ENCODE assay signal across 8 cellular contexts in genomic region chr5:112921833-112922817, GRCh38. TPM values are rescaled to one million over a fixed set of nuclear protein-coding genes. Genes with fewer than 3 reads are reported as not detected.
A peak's percentile ranks its signal among the peaks of the same experiment; 100 is the strongest.
DNase-seq lines count a peak whose midpoint lies in the region; ATAC-seq, FAIRE-seq and TF ChIP-seq lines count a peak whose summit lies in the region.

TSS of gene REEP5 (minus strand) at chr5:112922227. CDS start at chr5:112922190, 37 bp downstream.

- H3K9me3 ChIP-seq in BLaER1 (no peaks in the 10 kb centered on the region), right lobe of liver (no peaks in the 10 kb centered on the region)

- H3K36me3 ChIP-seq in BLaER1 (peaks cover 29% of the 10 kb centered on the region), right lobe of liver (peaks cover 0 to 18% (median 7%) of the 10 kb centered on the region in 4 donors)

- H3K27me3 ChIP-seq in BLaER1 (no peaks in the 10 kb centered on the region), right lobe of liver (no peaks in the 10 kb centered on the region)

- H3K4me3 ChIP-seq in BLaER1 (peak within 1 kb of the TSS; percentile 99), right lobe of liver (peak within 1 kb of the TSS; percentile 97 to 99 (median 98))

- DNase-seq in GM19239 (ENCODE audit: insufficient read length, low spot score) (peak; percentile 62), NCI-H526 treated with DMSO at 0.1 percent for 48 hours (lab: John Stamatoyannopoulos, UW) (peak; percentile 59), dermis blood vessel endothelial cell (peak; percentile 87), right lobe of liver (peak; percentile 91 to 92 (median 91))
- DNase-seq in activated CD4-positive, alpha-beta T cell treated with anti-CD3 and anti-CD28 coated beads, Interleukin-2, amount 50 U/mL, for 4 hours: peak; percentile 74 to 75
- DNase-seq in stimulated activated CD4-positive, alpha-beta T cell treated with anti-CD3 and anti-CD28 coated beads, Interleukin-4, amount 100 ng/mL, for 48 hours (ENCODE audit: low read depth in 2 of 2): peak; percentile 77 to 81

- peak; percentile 52 for FAIRE-seq in GM19239 (lab: Jason Lieb, UNC)

- WGBS in right lobe of liver (ENCODE audit: insufficient coverage, low coverage, low lambda C conversion rate, missing lambda C conversion rate): 1% methylated on average over 18 of the region's 80 CpGs

- peak within 1 kb of the TSS; percentile 90 for H3K4me2 ChIP-seq in BLaER1

- peak within 1 kb of the TSS; percentile 95 for H3K27ac ChIP-seq in BLaER1
- H3K27ac ChIP-seq in right lobe of liver: peak within 1 kb of the TSS; percentile 94 to 97 (median 95)

- H4K20me1 ChIP-seq in BLaER1: peaks cover 38% of the 10 kb centered on the region

- intact Hi-C loops in right lobe of liver (cut with DNase I): loop anchor here in 1 of 2 donors (10.0 kb wide), 1 partner anchor 67 kb away; no protein-coding TSS in a partner anchor

- H3K4me1 ChIP-seq in BLaER1: peaks cover 78% of the 10 kb centered on the region
- peaks cover 0 to 22% (median 8%) of the 10 kb centered on the region in 4 donors for H3K4me1 ChIP-seq in right lobe of liver

- peak within 1 kb of the TSS; percentile 95 for H3K9ac ChIP-seq in BLaER1

- ATAC-seq in HG03457 (IDR thresholded peaks at IDR 0.05; ENCODE audit: unreplicated experiment) (peak; percentile 49), right lobe of liver (peak; percentile 90 to 95 (median 92))

- TF ChIP-seq POLR2A in right lobe of liver (IDR thresholded peaks at IDR 0.05): peak; percentile 96

- TF ChIP-seq CTCF in right lobe of liver (IDR thresholded peaks at IDR 0.05): peak; percentile 77 to 94 (median 84)

RNA-seq across cellular contexts. Expression of gene REEP5, which starts in this region (rescaled TPM):
- 40.7 and 50.8 TPM in 2 replicates for total RNA-seq in dermis blood vessel endothelial cell
- 10 to 100 TPM; 52.2 to 75.6 (median 64.0) TPM for total RNA-seq in right lobe of liver

Comparison
In these comparisons a context has a peak if more than half of its experiments do, and no peak if none do; other contexts are left out.
1. Peak in every context shown above with its lines: DNase-seq, ATAC-seq, H3K4me3 ChIP-seq and H3K27ac ChIP-seq.